1 cellular context compared by ENCODE assay signal in the genomic region with DNA sequence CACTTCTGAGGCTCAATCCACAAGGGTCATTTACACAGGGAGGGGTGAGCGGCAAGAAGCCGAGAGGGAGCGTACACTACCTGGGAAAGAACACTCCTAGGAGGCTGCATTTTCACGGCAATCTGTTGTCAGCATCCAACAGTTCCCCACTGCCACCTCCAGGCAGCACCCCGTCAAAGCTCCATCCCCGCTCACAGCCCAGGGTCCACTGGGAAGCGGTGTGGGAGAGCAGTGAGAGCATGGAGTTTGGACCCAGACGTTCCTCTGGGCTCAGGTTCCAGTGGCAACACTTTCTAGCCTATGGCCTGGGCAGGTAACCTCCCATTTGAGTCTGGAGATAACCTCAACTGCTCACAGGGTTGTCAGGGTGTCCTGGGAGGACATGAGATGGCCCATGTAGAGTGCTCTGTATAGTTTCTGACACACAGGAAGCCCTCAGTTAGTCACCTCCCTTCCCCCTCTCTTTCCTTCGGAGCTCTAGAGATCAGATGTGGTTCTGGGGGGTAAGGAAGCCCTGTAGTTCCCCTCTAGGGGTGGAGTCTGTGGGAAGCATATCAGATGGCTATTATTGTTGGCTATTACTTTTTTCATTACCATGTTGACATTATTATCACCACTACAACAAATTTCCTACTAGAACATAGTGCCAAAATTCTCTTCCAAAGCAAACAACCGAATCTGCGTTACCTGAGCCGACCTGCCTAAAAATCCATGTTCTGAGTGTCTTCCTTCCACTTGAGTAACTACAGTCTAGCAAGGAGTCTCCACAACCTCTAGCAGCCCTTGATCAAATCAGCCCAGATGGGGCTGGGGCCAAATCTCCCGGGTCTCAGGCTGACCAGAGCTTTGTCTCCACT.
TF ChIP-seq lines count a peak whose summit lies in the region.

No MANE protein-coding gene starts in this region.

TF ChIP-seq in HepG2, 621 proteins besides CTCF, POLR2A, EP300 and RAD21 (continued from another document):
- TF ChIP-seq, protein P1, sequence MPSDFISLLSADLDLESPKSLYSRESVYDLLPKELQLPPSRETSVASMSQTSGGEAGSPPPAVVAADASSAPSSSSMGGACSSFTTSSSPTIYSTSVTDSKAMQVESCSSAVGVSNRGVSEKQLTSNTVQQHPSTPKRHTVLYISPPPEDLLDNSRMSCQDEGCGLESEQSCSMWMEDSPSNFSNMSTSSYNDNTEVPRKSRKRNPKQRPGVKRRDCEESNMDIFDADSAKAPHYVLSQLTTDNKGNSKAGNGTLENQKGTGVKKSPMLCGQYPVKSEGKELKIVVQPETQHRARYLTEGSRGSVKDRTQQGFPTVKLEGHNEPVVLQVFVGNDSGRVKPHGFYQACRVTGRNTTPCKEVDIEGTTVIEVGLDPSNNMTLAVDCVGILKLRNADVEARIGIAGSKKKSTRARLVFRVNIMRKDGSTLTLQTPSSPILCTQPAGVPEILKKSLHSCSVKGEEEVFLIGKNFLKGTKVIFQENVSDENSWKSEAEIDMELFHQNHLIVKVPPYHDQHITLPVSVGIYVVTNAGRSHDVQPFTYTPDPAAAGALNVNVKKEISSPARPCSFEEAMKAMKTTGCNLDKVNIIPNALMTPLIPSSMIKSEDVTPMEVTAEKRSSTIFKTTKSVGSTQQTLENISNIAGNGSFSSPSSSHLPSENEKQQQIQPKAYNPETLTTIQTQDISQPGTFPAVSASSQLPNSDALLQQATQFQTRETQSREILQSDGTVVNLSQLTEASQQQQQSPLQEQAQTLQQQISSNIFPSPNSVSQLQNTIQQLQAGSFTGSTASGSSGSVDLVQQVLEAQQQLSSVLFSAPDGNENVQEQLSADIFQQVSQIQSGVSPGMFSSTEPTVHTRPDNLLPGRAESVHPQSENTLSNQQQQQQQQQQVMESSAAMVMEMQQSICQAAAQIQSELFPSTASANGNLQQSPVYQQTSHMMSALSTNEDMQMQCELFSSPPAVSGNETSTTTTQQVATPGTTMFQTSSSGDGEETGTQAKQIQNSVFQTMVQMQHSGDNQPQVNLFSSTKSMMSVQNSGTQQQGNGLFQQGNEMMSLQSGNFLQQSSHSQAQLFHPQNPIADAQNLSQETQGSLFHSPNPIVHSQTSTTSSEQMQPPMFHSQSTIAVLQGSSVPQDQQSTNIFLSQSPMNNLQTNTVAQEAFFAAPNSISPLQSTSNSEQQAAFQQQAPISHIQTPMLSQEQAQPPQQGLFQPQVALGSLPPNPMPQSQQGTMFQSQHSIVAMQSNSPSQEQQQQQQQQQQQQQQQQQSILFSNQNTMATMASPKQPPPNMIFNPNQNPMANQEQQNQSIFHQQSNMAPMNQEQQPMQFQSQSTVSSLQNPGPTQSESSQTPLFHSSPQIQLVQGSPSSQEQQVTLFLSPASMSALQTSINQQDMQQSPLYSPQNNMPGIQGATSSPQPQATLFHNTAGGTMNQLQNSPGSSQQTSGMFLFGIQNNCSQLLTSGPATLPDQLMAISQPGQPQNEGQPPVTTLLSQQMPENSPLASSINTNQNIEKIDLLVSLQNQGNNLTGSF (CRISPR knock-in tag; IDR thresholded peaks at IDR 0.05): no peak
- TF ChIP-seq MLX (CRISPR knock-in tag; IDR thresholded peaks at IDR 0.05): no peak
- TF ChIP-seq ISX (CRISPR knock-in tag; conservative IDR thresholded peaks at IDR 0.05): no peak
- no peak for TF ChIP-seq EHMT2 (IDR thresholded peaks at IDR 0.05; ENCODE audit: borderline replicate concordance, low read depth, low read length)
- TF ChIP-seq ZNF597 (CRISPR knock-in tag; IDR thresholded peaks at IDR 0.05): no peak
- TF ChIP-seq ZNF337 (CRISPR knock-in tag; IDR thresholded peaks at IDR 0.05; ENCODE audit: borderline replicate concordance, low read depth): no peak
TF ChIP-seq in HepG2: peak in this region for 36.
